ENCODE assay signal across 10 cellular contexts in the genomic region with DNA sequence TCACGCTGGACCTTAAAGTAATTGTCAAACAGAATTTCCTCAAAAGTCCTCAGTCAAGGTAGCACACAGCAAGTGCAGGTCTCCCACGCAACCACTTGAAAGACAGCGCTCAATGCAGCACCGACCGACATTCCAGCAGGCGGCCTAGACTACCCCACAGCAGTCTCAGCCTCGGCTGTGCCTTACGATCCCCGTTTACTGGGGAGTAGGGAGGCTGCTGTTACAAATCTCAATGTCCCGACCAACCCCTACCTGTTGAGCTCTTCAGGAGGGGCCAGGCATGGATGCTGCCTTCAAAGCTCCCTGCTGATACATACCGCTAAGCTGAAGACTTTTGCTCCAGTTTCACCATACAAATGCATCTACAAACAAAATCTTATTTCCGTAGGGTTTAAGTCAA. TPM values are rescaled to one million over a fixed set of nuclear protein-coding genes. Genes with fewer than 3 reads are reported as not detected.
DNase-seq lines count a peak whose midpoint lies in the region; FAIRE-seq and TF ChIP-seq lines count a peak whose summit lies in the region.
"Had no signal": no experiment of that assay in that cellular context is flagged by ENCODE, and none has a peak within 500 bp of the region (broad histone marks: within the 10 kb centered on the region; RNA-seq: fewer than 3 reads in every experiment).

No MANE protein-coding gene starts in this region.

- peaks cover 18% of the 10 kb centered on the region for H3K36me3 Mint-ChIP-seq in Caco-2 (ENCODE audit: insufficient read depth, unreplicated experiment)

- no peaks in the 10 kb centered on the region for H3K9me3 Mint-ChIP-seq in Caco-2 (ENCODE audit: unreplicated experiment)

- H4K20me1 ChIP-seq in KMS-11 (ENCODE audit: insufficient read depth), result no peaks in the 10 kb centered on the region

- H3K4me1 Mint-ChIP-seq in Caco-2 (ENCODE audit: low read depth, unreplicated experiment), result peaks cover 13% of the 10 kb centered on the region

- DNase-seq in activated T-cell treated with anti-CD3 and anti-CD28 coated beads for 4 hours, result peak; percentile 36
- DNase-seq in kidney, result peak; percentile 43
- DNase-seq in stimulated activated CD8-positive, alpha-beta memory T cell treated with anti-CD3 and anti-CD28 coated beads, Interleukin-15, amount 100 ng/mL, for 48 hours (ENCODE audit: low read depth in 2 of 2), result peak; percentile 34 to 37
- no peak for DNase-seq in substantia nigra (lab: John Stamatoyannopoulos, UW)
- no peak for DNase-seq in middle frontal gyrus (ENCODE audit: extremely low spot score, low spot score)
- DNase-seq in Caco-2, result no peak
- DNase-seq: left cardiac atrium, NCI-H1436 had no signal

- H3K4me1 ChIP-seq in KMS-11 (ENCODE audit: low read depth, poor library complexity, severe bottlenecking), result peaks cover 73% of the 10 kb centered on the region
- peaks cover 53 to 64% of the 10 kb centered on the region in 2 donors for H3K4me1 ChIP-seq in kidney (ENCODE audit: control insufficient read depth in 1 of 2, insufficient read depth in 1 of 2, low read depth in 1 of 2, low read length in 2 of 2)
- H3K4me1 ChIP-seq in Caco-2, result no peaks in the 10 kb centered on the region

- no peaks in the 10 kb centered on the region for H3K27me3 ChIP-seq in KMS-11 (ENCODE audit: insufficient read depth, low read depth)
- no peaks in the 10 kb centered on the region for H3K27me3 ChIP-seq in Caco-2 (replicated peaks; ENCODE audit: control insufficient read depth, insufficient read depth, low read length)
- H3K27me3 ChIP-seq: Peyer's patch had no signal

- H3K27ac ChIP-seq in KMS-11 (no peak overlapping the region), kidney (ENCODE audit: low read depth in 2 of 2, low read length in 2 of 2) (no peak overlapping the region), substantia nigra (ENCODE audit: low read depth, low read length, poor library complexity, severe bottlenecking) (no peak overlapping the region)

- no peak for FAIRE-seq in kidney (lab: Jason Lieb, UNC)

- H3K9me3 ChIP-seq in kidney (ENCODE audit: control insufficient read depth in 1 of 2, low read length in 2 of 2) (no peaks in the 10 kb centered on the region), Caco-2 (no peaks in the 10 kb centered on the region)
- H3K9me3 ChIP-seq: Peyer's patch had no signal

- CTCF ChIA-PET in Caco-2 (lab: Charles Lee), result no interaction called here

- H3K4me3 ChIP-seq in KMS-11 (IDR thresholded peaks at IDR 0.05; ENCODE audit: insufficient read depth, low read depth, low read length), result no peak overlapping the region
- H3K4me3 ChIP-seq in kidney (ENCODE audit: low read length in 2 of 2), result no peak overlapping the region
- no peak overlapping the region for H3K4me3 ChIP-seq in Caco-2 (ENCODE audit: low read depth, low read length)
- H3K4me3 ChIP-seq: Peyer's patch had no signal

- H3K36me3 ChIP-seq in KMS-11 (ENCODE audit: insufficient read depth) (no peaks in the 10 kb centered on the region), kidney (ENCODE audit: control insufficient read depth in 1 of 2, insufficient read depth in 2 of 2, low read length in 2 of 2) (peaks cover 7% of the 10 kb centered on the region in 2 donors), Caco-2 (ENCODE audit: control insufficient read depth, insufficient read depth, low read length) (peaks cover 2% of the 10 kb centered on the region; the same call in 1 of the 2 replicates)

- POLR2A ChIA-PET in Caco-2 (lab: Charles Lee), result no interaction called here

- no peak overlapping the region for H3K9ac ChIP-seq in KMS-11
- no peak overlapping the region for H3K9ac ChIP-seq in kidney (ENCODE audit: low read length in 2 of 2)

- intact Hi-C loops in kidney (cut with DNase I), result no loop called here
- intact Hi-C loops in Caco-2 (cut with micrococcal nuclease; ENCODE audit: unreplicated experiment), result no loop called here

- no peak overlapping the region for H3K4me3 Mint-ChIP-seq in Caco-2 (ENCODE audit: unreplicated experiment)

- peak overlapping the region; percentile 47 for H3K4me2 ChIP-seq in KMS-11

- no peak overlapping the region for H2AFZ ChIP-seq in KMS-11 (ENCODE audit: low read depth)

- no peak overlapping the region for H3K27ac Mint-ChIP-seq in Caco-2 (ENCODE audit: unreplicated experiment)

- peaks cover 71% of the 10 kb centered on the region for H3K79me2 ChIP-seq in KMS-11 (ENCODE audit: insufficient read depth, low read depth)

- no TSS peak for BruUV-seq in Caco-2 (replicated peaks; lab: Mats Ljungman, UMichigan)

- TF ChIP-seq CTCF in KMS-11 (conservative IDR thresholded peaks at IDR 0.05; ENCODE audit: low read depth, low read length) (no peak), kidney (IDR thresholded peaks at IDR 0.05; ENCODE audit: borderline replicate concordance, extremely low read depth, insufficient read depth) (no peak), Caco-2 (IDR thresholded peaks at IDR 0.05; ENCODE audit: insufficient read depth in 1 of 2, low read depth in 1 of 2, low read length in 1 of 2, severe bottlenecking in 1 of 2, unreplicated experiment in 1 of 2) (no peak)

- H3K27me3 Mint-ChIP-seq in Caco-2 (ENCODE audit: insufficient read depth, unreplicated experiment), result no peaks in the 10 kb centered on the region

RNA-seq across cellular contexts. Expression of gene VPS37B, which starts 21.8 kb away (rescaled TPM):
- total RNA-seq in kidney (47.8 TPM), Caco-2 (2022) (24.0 and 25.4 TPM in 2 replicates)
- 21.4 TPM for polyA plus RNA-seq in kidney (ENCODE audit: insufficient read depth, low read depth, low replicate concordance)

RNA-seq across cellular contexts. Expression of gene HIP1R, which starts 38.8 kb away (rescaled TPM):
- total RNA-seq in kidney (87.8 TPM), Caco-2 (2022) (13.8 and 15.4 TPM in 2 replicates)
- 39.4 TPM for polyA plus RNA-seq in kidney (ENCODE audit: insufficient read depth, low read depth, low replicate concordance)

Comparison
In these comparisons a context has a peak if more than half of its experiments do, and no peak if none do; other contexts are left out.
1. DNase-seq: peak in activated T-cell treated with anti-CD3 and anti-CD28 coated beads for 4 hours (single experiment), kidney (single experiment) and stimulated activated CD8-positive, alpha-beta memory T cell treated with anti-CD3 and anti-CD28 coated beads, Interleukin-15, amount 100 ng/mL, for 48 hours (2 of 2); none in substantia nigra (0 of 49), middle frontal gyrus (single experiment) and Caco-2 (0 of 2).